Comparison of ENCODE assay signal across 21 cellular contexts in the genomic region with DNA sequence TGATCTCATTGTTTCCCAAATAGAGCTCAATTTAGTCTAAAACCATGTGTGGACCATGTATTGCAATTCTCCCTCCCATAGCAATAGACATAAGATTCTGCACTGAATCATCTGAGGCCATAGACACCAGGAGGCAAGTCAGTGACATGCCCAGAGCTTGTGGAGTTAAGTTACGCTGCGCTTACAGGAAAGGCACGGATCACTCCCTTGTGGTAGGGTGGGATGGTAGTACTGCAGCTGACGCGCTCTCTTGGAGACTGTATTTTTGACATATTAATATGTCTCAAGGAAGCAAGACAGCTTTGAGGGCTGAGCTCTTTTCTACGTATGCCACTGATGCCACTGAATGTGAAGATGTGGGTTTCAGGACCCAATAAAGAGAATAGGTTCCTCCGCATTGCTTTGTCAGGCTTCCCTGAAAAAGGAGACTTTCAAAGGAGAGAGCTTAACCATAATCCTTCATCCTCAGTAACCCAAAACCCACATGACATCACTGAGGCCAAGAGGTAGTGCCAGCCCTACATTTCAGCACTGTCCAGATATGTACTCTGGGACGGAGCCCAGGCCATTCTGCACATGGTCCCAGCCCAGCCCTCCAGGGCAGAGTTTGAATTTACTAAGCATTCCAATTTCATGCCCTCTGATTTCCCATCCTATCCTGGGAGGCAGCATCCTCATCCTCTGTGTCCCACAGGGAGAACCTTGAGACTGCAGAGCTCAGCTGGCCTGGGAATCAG.
DNase-seq lines count a peak whose midpoint lies in the region; ATAC-seq, FAIRE-seq and TF ChIP-seq lines count a peak whose summit lies in the region.
"Had no signal": no experiment of that assay in that cellular context is flagged by ENCODE, and none has a peak within 500 bp of the region (broad histone marks: within the 10 kb centered on the region; RNA-seq: fewer than 3 reads in every experiment).

No MANE protein-coding gene starts in this region.

- no peaks in the 10 kb centered on the region for H3K27me3 ChIP-seq in GM23338 (ENCODE audit: insufficient read depth)
- H3K27me3 ChIP-seq in astrocyte (ENCODE audit: insufficient read depth, low read length) = no peaks in the 10 kb centered on the region
- H3K27me3 ChIP-seq in neural cell (ENCODE audit: insufficient read depth, low read depth, low read length) = no peaks in the 10 kb centered on the region
- H3K27me3 ChIP-seq: Peyer's patch had no signal

- no peak for FAIRE-seq in astrocyte (lab: Jason Lieb, UNC)
- FAIRE-seq: G401.6, GM12892, GM18507 had no signal

- H4K20me1 ChIP-seq in GM23338 (replicated peaks; ENCODE audit: insufficient read depth) (no peaks in the 10 kb centered on the region; the same call in 1 of the 2 replicates), astrocyte (ENCODE audit: insufficient read depth, low read length) (no peaks in the 10 kb centered on the region), neural cell (ENCODE audit: insufficient read depth) (no peaks in the 10 kb centered on the region)

- H3K4me1 Mint-ChIP-seq in GM23338 = peaks cover 19% of the 10 kb centered on the region
- peaks cover 11% of the 10 kb centered on the region for H3K4me1 Mint-ChIP-seq in astrocyte (ENCODE audit: low read depth, unreplicated experiment)
- no peaks in the 10 kb centered on the region for H3K4me1 Mint-ChIP-seq in activated CD8-positive, alpha-beta memory T cell treated with anti-CD3 and anti-CD28 coated beads, Interleukin-2, amount 10 ng/mL, durations not matched to agents 7 days and 5 days
- H3K4me1 Mint-ChIP-seq: B cell, CD14-positive monocyte, IgD-negative memory B cell had no signal

- H3K27me3 Mint-ChIP-seq in GM23338 (ENCODE audit: insufficient read depth, low read depth, poor library complexity) = peaks cover 1% of the 10 kb centered on the region
- H3K27me3 Mint-ChIP-seq in astrocyte (ENCODE audit: low read depth, unreplicated experiment) = no peaks in the 10 kb centered on the region
- H3K27me3 Mint-ChIP-seq in activated CD8-positive, alpha-beta memory T cell treated with anti-CD3 and anti-CD28 coated beads, Interleukin-2, amount 10 ng/mL, durations not matched to agents 7 days and 5 days = no peaks in the 10 kb centered on the region
- H3K27me3 Mint-ChIP-seq: B cell, IgD-negative memory B cell had no signal

- no peak overlapping the region for H3K4me3 Mint-ChIP-seq in GM23338
- H3K4me3 Mint-ChIP-seq in astrocyte (ENCODE audit: unreplicated experiment) = no peak overlapping the region
- H3K4me3 Mint-ChIP-seq in activated CD8-positive, alpha-beta memory T cell treated with anti-CD3 and anti-CD28 coated beads, Interleukin-2, amount 10 ng/mL, durations not matched to agents 7 days and 5 days = no peak overlapping the region
- H3K4me3 Mint-ChIP-seq: B cell, CD14-positive monocyte, IgD-negative memory B cell had no signal

- TF ChIP-seq CTCF in GM23338 (conservative IDR thresholded peaks at IDR 0.05; ENCODE audit: low read depth in 2 of 2) = no peak
- TF ChIP-seq CTCF in astrocyte (IDR thresholded peaks at IDR 0.05; ENCODE audit: insufficient read depth, low read depth, low read length) = no peak
- no peak for TF ChIP-seq CTCF in neural cell (IDR thresholded peaks at IDR 0.05; ENCODE audit: poor library complexity, severe bottlenecking)

- H3K4me1 ChIP-seq in GM23338 (ENCODE audit: insufficient read depth) (peaks cover 14% of the 10 kb centered on the region), astrocyte (ENCODE audit: insufficient read depth, low read length) (no peaks in the 10 kb centered on the region)
- H3K4me1 ChIP-seq: Peyer's patch had no signal

- no peak for TF ChIP-seq EP300 in neural cell (conservative IDR thresholded peaks at IDR 0.05; ENCODE audit: poor library complexity, severe bottlenecking)

- peaks cover 81% of the 10 kb centered on the region for H3K36me3 Mint-ChIP-seq in GM23338 (ENCODE audit: low read depth)
- H3K36me3 Mint-ChIP-seq in astrocyte (ENCODE audit: low read depth, unreplicated experiment) = peaks cover 13% of the 10 kb centered on the region
- H3K36me3 Mint-ChIP-seq in activated CD8-positive, alpha-beta memory T cell treated with anti-CD3 and anti-CD28 coated beads, Interleukin-2, amount 10 ng/mL, durations not matched to agents 7 days and 5 days = no peaks in the 10 kb centered on the region
- H3K36me3 Mint-ChIP-seq: CD14-positive monocyte, IgD-negative memory B cell had no signal

- intact Hi-C loops in left cardiac atrium (cut with DNase I) = loop anchor here in 1 of 2 donors (5.0 kb wide), 1 partner anchor 50 kb away; no protein-coding TSS in a partner anchor

- H3K27ac ChIP-seq in GM23338 (ENCODE audit: low read depth) (no peak overlapping the region), astrocyte (ENCODE audit: low read depth, low read length) (no peak overlapping the region), neural cell (ENCODE audit: low read length) (peak overlapping the region; percentile 59)
- H3K27ac ChIP-seq: Peyer's patch had no signal

- H3K9me2 ChIP-seq in GM23338 (ENCODE audit: insufficient read depth) (no peaks in the 10 kb centered on the region), neural cell (ENCODE audit: insufficient read depth, low read length) (no peaks in the 10 kb centered on the region)

- no peaks in the 10 kb centered on the region for H3F3A ChIP-seq in GM23338 (replicated peaks; ENCODE audit: low read depth)
- H3F3A ChIP-seq in neural cell (ENCODE audit: insufficient read depth, low read length, poor library complexity, severe bottlenecking) = no peaks in the 10 kb centered on the region

- peak overlapping the region; percentile 15 for H3K27ac Mint-ChIP-seq in GM23338
- H3K27ac Mint-ChIP-seq in astrocyte (ENCODE audit: unreplicated experiment) = peak overlapping the region; percentile 50
- H3K27ac Mint-ChIP-seq in activated CD8-positive, alpha-beta memory T cell treated with anti-CD3 and anti-CD28 coated beads, Interleukin-2, amount 10 ng/mL, durations not matched to agents 7 days and 5 days = no peak overlapping the region
- H3K27ac Mint-ChIP-seq: B cell had no signal

- H3K9me3 ChIP-seq in astrocyte (ENCODE audit: insufficient read depth, low read depth, low read length) (no peaks in the 10 kb centered on the region), neural cell (ENCODE audit: low read length) (no peaks in the 10 kb centered on the region)

- H3K79me2 ChIP-seq in GM23338 (replicated peaks; ENCODE audit: insufficient read depth) (no peaks in the 10 kb centered on the region), astrocyte (ENCODE audit: insufficient read depth, low read length) (no peaks in the 10 kb centered on the region), neural cell (replicated peaks; ENCODE audit: insufficient read depth, low read length) (no peaks in the 10 kb centered on the region)

- peak; percentile 33 for TF ChIP-seq RAD21 in neural cell (conservative IDR thresholded peaks at IDR 0.05)

- H3K9ac ChIP-seq in astrocyte (ENCODE audit: low read length) = no peak overlapping the region
- no peak overlapping the region for H3K9ac ChIP-seq in neural cell (ENCODE audit: low read length)

- H3K4me3 ChIP-seq in GM23338 (no peak overlapping the region), astrocyte (ENCODE audit: insufficient read depth, low read depth, low read length) (no peak overlapping the region), neural cell (ENCODE audit: low read length) (no peak overlapping the region)
- H3K4me3 ChIP-seq: Peyer's patch had no signal

- no peak for ATAC-seq in GM23338
- peak; percentile 76 to 85 for ATAC-seq in left cardiac atrium
- no peak for ATAC-seq in HG02571 (IDR thresholded peaks at IDR 0.05; ENCODE audit: unreplicated experiment)
- ATAC-seq in HG03342 (IDR thresholded peaks at IDR 0.05; ENCODE audit: unreplicated experiment) = no peak
- no peak for ATAC-seq in activated CD8-positive, alpha-beta memory T cell treated with anti-CD3 and anti-CD28 coated beads, Interleukin-2, amount 10 ng/mL, durations not matched to agents 7 days and 5 days

- peaks cover 18% of the 10 kb centered on the region for H3K36me3 ChIP-seq in GM23338 (ENCODE audit: insufficient read depth)
- no peaks in the 10 kb centered on the region for H3K36me3 ChIP-seq in astrocyte (ENCODE audit: insufficient read depth, low read length)
- peaks cover 21% of the 10 kb centered on the region for H3K36me3 ChIP-seq in neural cell (ENCODE audit: insufficient read depth, low read length)
- H3K36me3 ChIP-seq: Peyer's patch had no signal

- H3K9me3 Mint-ChIP-seq in GM23338 (no peaks in the 10 kb centered on the region), astrocyte (ENCODE audit: unreplicated experiment) (no peaks in the 10 kb centered on the region)
- peaks cover 10% of the 10 kb centered on the region for H3K9me3 Mint-ChIP-seq in activated CD8-positive, alpha-beta memory T cell treated with anti-CD3 and anti-CD28 coated beads, Interleukin-2, amount 10 ng/mL, durations not matched to agents 7 days and 5 days (ENCODE audit: low read depth)

- H2AFZ ChIP-seq in GM23338 = no peak overlapping the region
- H2AFZ ChIP-seq in astrocyte (ENCODE audit: low read depth, low read length) = no peak overlapping the region
- no peak overlapping the region for H2AFZ ChIP-seq in neural cell (ENCODE audit: low read depth, low read length)

- CTCF ChIA-PET in activated CD8-positive, alpha-beta memory T cell treated with anti-CD3 and anti-CD28 coated beads, Interleukin-2, amount 10 ng/mL, durations not matched to agents 7 days and 5 days (lab: Charles Lee) = no interaction called here

- no peak for DNase-seq in GM23338 (ENCODE audit: low spot score)
- no peak for DNase-seq in astrocyte (ENCODE audit: low read depth)
- DNase-seq in left cardiac atrium = no peak
- DNase-seq in AG08395 (ENCODE audit: low spot score) = no peak
- DNase-seq in activated CD8-positive, alpha-beta memory T cell treated with anti-CD3 and anti-CD28 coated beads, Interleukin-2, amount 10 ng/mL, durations not matched to agents 7 days and 5 days = no peak
- DNase-seq: GOT3, NCI-H1694, NCI-H2081, NCI-H2171, NCI-H345, NCI-H524 treated with DMSO at 0.1 percent for 48 hours, Peyer's patch had no signal

- H3K4me2 ChIP-seq in GM23338 (no peak overlapping the region), astrocyte (ENCODE audit: low read length) (no peak overlapping the region), neural cell (ENCODE audit: low read length) (no peak overlapping the region)

TF ChIP-seq in GM23338, 12 proteins besides CTCF, POLR2A, EP300 and RAD21 (continues in another document):
- no peak for TF ChIP-seq STAT1 (IDR thresholded peaks at IDR 0.05; ENCODE audit: unreplicated experiment)

Comparison
In these comparisons a context has a peak if more than half of its experiments do, and no peak if none do; other contexts are left out.
1. ATAC-seq: peak in left cardiac atrium (2 of 2); none in GM23338 (single experiment), HG02571 (single experiment), HG03342 (single experiment) and activated CD8-positive, alpha-beta memory T cell treated with anti-CD3 and anti-CD28 coated beads, Interleukin-2, amount 10 ng/mL, durations not matched to agents 7 days and 5 days (single experiment).